9 cellular contexts compared by ENCODE assay signal in the genomic region with DNA sequence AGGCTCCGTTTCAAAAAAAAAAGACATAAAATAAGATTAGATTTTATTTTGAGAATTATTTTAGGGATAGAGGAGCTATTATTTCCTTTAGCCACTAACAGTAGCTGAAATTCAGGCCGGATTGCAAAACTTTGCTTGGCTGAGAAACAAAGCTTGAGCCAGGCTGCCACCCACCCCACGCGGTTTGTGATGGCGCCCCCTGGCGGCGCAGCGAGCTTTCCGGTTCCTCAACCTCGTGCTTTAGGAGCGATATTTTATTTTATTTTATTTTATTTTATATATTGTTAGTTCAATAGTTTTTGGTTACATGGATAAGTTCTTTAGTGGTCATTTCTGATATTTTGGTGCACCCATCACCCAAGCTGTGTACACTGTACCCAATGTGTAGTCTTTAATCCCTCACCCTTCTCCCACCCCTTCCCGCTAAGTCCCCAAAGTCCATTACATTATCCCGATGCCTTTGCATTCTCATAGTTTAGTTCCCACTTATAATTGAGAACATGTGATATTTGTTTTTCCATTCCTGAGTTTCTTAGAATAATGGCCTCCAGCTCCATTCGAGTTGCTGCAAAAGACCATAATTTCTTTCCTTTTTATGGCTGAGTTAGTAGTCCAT. TPM values are rescaled to one million over a fixed set of nuclear protein-coding genes. Genes with fewer than 3 reads are reported as not detected.
DNase-seq lines count a peak whose midpoint lies in the region; ATAC-seq and TF ChIP-seq lines count a peak whose summit lies in the region.
"Had no signal": no experiment of that assay in that cellular context is flagged by ENCODE, and none has a peak within 500 bp of the region (broad histone marks: within the 10 kb centered on the region; RNA-seq: fewer than 3 reads in every experiment).

No MANE protein-coding gene starts in this region.

- H3K9me2 ChIP-seq in Karpas-422 (replicated peaks; ENCODE audit: insufficient read depth, low read length): no peaks in the 10 kb centered on the region

- no peak overlapping the region for H2AFZ ChIP-seq in Karpas-422 (ENCODE audit: low read length)

- H3K9ac ChIP-seq in Karpas-422 (ENCODE audit: low read length): no peak overlapping the region

- H4K20me1 ChIP-seq in Karpas-422 (ENCODE audit: insufficient read depth, low read depth, low read length): no peaks in the 10 kb centered on the region

- no peaks in the 10 kb centered on the region for H3K36me3 ChIP-seq in Karpas-422 (ENCODE audit: insufficient read depth, low read length)
- no peaks in the 10 kb centered on the region for H3K36me3 ChIP-seq in kidney epithelial cell (ENCODE audit: control insufficient read depth, insufficient read depth, low read length)

- peak; percentile 32 for DNase-seq in AG08396 (ENCODE audit: low spot score)
- peak; percentile 80 for DNase-seq in Karpas-422
- peak; percentile 48 for DNase-seq in activated T-cell treated with anti-CD3 and anti-CD28 coated beads, Interleukin-2, amount 50 U/mL, for 1 hour
- DNase-seq in kidney epithelial cell (ENCODE audit: low read depth): no peak
- DNase-seq in ureter (ENCODE audit: low spot score): no peak
- no peak for DNase-seq in NCI-H146 treated with DMSO at 0.1 percent for 48 hours (lab: John Stamatoyannopoulos, UW; ENCODE audit: unreplicated experiment)
- DNase-seq: activated B cell treated with CpG ODN at 0.5 μM for 24 hours had no signal

- H3K79me2 ChIP-seq in Karpas-422 (ENCODE audit: low read length): no peaks in the 10 kb centered on the region

- peak; percentile 34 for TF ChIP-seq CTCF in kidney epithelial cell (IDR thresholded peaks at IDR 0.05; ENCODE audit: insufficient read depth, low read length, poor library complexity, severe bottlenecking)

- H3K27me3 ChIP-seq in Karpas-422 (ENCODE audit: low read length) (no peaks in the 10 kb centered on the region), kidney epithelial cell (ENCODE audit: control insufficient read depth, insufficient read depth, low read length) (no peaks in the 10 kb centered on the region)

- ATAC-seq in HG02970 (IDR thresholded peaks at IDR 0.05; ENCODE audit: low FRiP score, unreplicated experiment) (no peak), GM19328 (IDR thresholded peaks at IDR 0.05; ENCODE audit: unreplicated experiment) (no peak)

- no peaks in the 10 kb centered on the region for H3K4me1 ChIP-seq in Karpas-422 (ENCODE audit: low read length)

- no peaks in the 10 kb centered on the region for H3K9me3 ChIP-seq in Karpas-422 (ENCODE audit: low read length)

- no peak overlapping the region for H3K27ac ChIP-seq in Karpas-422 (ENCODE audit: low read length)

- H3K4me2 ChIP-seq in Karpas-422 (ENCODE audit: low read depth, low read length, poor library complexity, severe bottlenecking): no peak overlapping the region

- H3K4me3 ChIP-seq in Karpas-422 (ENCODE audit: low read length): no peak overlapping the region
- H3K4me3 ChIP-seq in kidney epithelial cell (ENCODE audit: low read depth, low read length): no peak overlapping the region

RNA-seq across cellular contexts. Expression of gene CEACAM4, which starts 19.8 kb away (rescaled TPM):
- not detected in 2 replicates for total RNA-seq in Karpas-422 (2014; rRNA removed; shearing (Covaris generic); ENCODE audit: low replicate concordance)
- not detected in 2 replicates for total RNA-seq in kidney epithelial cell
- 2.4 TPM for total RNA-seq in ureter
- total RNA-seq: activated B cell treated with CpG ODN at 0.5 μM for 24 hours had no signal

RNA-seq across cellular contexts. Expression of gene CEACAM7, which starts 41.4 kb away (rescaled TPM):
- total RNA-seq in Karpas-422 (2014; rRNA removed; shearing (Covaris generic); ENCODE audit: low replicate concordance): not detected in 2 replicates
- total RNA-seq in kidney epithelial cell: not detected in 2 replicates
- total RNA-seq in ureter: 0.36 TPM
- total RNA-seq: activated B cell treated with CpG ODN at 0.5 μM for 24 hours had no signal

Comparison
In these comparisons a context has a peak if more than half of its experiments do, and no peak if none do; other contexts are left out.
1. DNase-seq: peak in AG08396 (single experiment), Karpas-422 (single experiment) and activated T-cell treated with anti-CD3 and anti-CD28 coated beads, Interleukin-2, amount 50 U/mL, for 1 hour (single experiment); none in kidney epithelial cell (single experiment), ureter (single experiment) and NCI-H146 treated with DMSO at 0.1 percent for 48 hours (single experiment).